ENCODE assay signal across 14 cellular contexts in the genomic region with DNA sequence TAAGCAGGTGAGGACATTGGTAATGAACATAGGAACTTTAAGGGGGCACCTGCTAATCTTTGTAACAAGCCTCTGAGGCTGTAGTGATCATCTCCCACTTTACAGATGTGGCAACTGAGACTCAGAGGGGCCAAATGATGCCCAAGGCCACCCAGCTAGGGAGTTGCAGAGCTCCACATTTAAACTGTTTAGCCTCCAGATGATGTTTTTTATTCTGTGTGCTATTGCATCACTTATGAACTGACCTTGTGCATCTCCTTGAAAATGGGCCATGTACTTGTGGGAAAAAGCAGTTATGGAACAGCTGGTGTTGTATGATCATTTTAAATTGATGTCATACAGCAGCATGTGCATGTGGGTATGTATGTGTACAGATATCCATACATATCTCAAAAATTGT. TPM values are rescaled to one million over a fixed set of nuclear protein-coding genes. Genes with fewer than 3 reads are reported as not detected.
DNase-seq lines count a peak whose midpoint lies in the region; ATAC-seq lines count a peak whose summit lies in the region.
"Had no signal": no experiment of that assay in that cellular context is flagged by ENCODE, and none has a peak within 500 bp of the region (broad histone marks: within the 10 kb centered on the region; RNA-seq: fewer than 3 reads in every experiment).

No MANE protein-coding gene starts in this region.

- H3K4me3 ChIP-seq in subcutaneous abdominal adipose tissue (ENCODE audit: low read depth in 1 of 5, low read length in 5 of 5): no peak overlapping the region
- no peak overlapping the region for H3K4me3 ChIP-seq in aorta (ENCODE audit: low read length in 2 of 2)
- H3K4me3 ChIP-seq: coronary artery, MG63 had no signal

- H3K27ac Mint-ChIP-seq in activated naive CD8-positive, alpha-beta T cell: peak overlapping the region; percentile 82
- no peak overlapping the region for H3K27ac Mint-ChIP-seq in activated naive CD8-positive, alpha-beta T cell treated with anti-CD3 and anti-CD28 coated beads, Interleukin-2, amount 50 U/mL, for 24 hours

- peaks cover 42% of the 10 kb centered on the region for H3K4me1 Mint-ChIP-seq in activated naive CD8-positive, alpha-beta T cell (ENCODE audit: low read depth)
- peaks cover 45% of the 10 kb centered on the region for H3K4me1 Mint-ChIP-seq in activated naive CD8-positive, alpha-beta T cell treated with anti-CD3 and anti-CD28 coated beads, Interleukin-2, amount 50 U/mL, for 24 hours

- no peaks in the 10 kb centered on the region for H3K9me3 Mint-ChIP-seq in activated naive CD8-positive, alpha-beta T cell (ENCODE audit: low read depth)
- no peaks in the 10 kb centered on the region for H3K9me3 Mint-ChIP-seq in activated naive CD8-positive, alpha-beta T cell treated with anti-CD3 and anti-CD28 coated beads, Interleukin-2, amount 50 U/mL, for 24 hours

- H3K4me1 ChIP-seq in subcutaneous abdominal adipose tissue (ENCODE audit: control insufficient read depth in 5 of 5, insufficient read depth in 5 of 5, low read length in 5 of 5) (peaks cover 14 to 39% (median 33%) of the 10 kb centered on the region in 5 donors), aorta (ENCODE audit: control insufficient read depth in 1 of 2, insufficient read depth in 2 of 2, low read length in 2 of 2) (peaks cover 2 to 5% of the 10 kb centered on the region in 2 donors)

- H3K4me3 Mint-ChIP-seq in activated naive CD8-positive, alpha-beta T cell: peak overlapping the region; percentile 61
- H3K4me3 Mint-ChIP-seq in activated naive CD8-positive, alpha-beta T cell treated with anti-CD3 and anti-CD28 coated beads, Interleukin-2, amount 50 U/mL, for 24 hours: no peak overlapping the region

- H3K36me3 ChIP-seq in subcutaneous abdominal adipose tissue (ENCODE audit: control insufficient read depth in 5 of 5, insufficient read depth in 5 of 5, low read length in 5 of 5): peaks cover 0 to 39% (median 24%) of the 10 kb centered on the region in 5 donors
- H3K36me3 ChIP-seq in aorta (ENCODE audit: control insufficient read depth in 1 of 2, insufficient read depth in 2 of 2, low read length in 1 of 2): peaks cover 0 to 2% of the 10 kb centered on the region in 2 donors
- H3K36me3 ChIP-seq: MG63 had no signal

- H3K9me3 ChIP-seq in subcutaneous abdominal adipose tissue (ENCODE audit: control insufficient read depth in 5 of 5, low read length in 5 of 5) (no peaks in the 10 kb centered on the region), aorta (ENCODE audit: control insufficient read depth, low read length) (no peaks in the 10 kb centered on the region)
- H3K9me3 ChIP-seq: MG63 had no signal

- H3K27me3 ChIP-seq in subcutaneous abdominal adipose tissue (ENCODE audit: control insufficient read depth in 5 of 5, insufficient read depth in 4 of 5, low read length in 5 of 5) (no peaks in the 10 kb centered on the region), aorta (ENCODE audit: control insufficient read depth in 1 of 2, insufficient read depth in 2 of 2, low read length in 1 of 2) (no peaks in the 10 kb centered on the region)
- H3K27me3 ChIP-seq: MG63 had no signal

- no peak overlapping the region for H3K9ac ChIP-seq in subcutaneous abdominal adipose tissue (ENCODE audit: low read length in 5 of 5)

- H3K27ac ChIP-seq in subcutaneous abdominal adipose tissue (ENCODE audit: low read depth, low read length) (peak overlapping the region; percentile 37), aorta (ENCODE audit: low read depth in 1 of 2, low read length in 2 of 2) (no peak overlapping the region)

- intact Hi-C loops in aorta (cut with DNase I): no loop called here

- H3K36me3 Mint-ChIP-seq in activated naive CD8-positive, alpha-beta T cell: peaks cover 8% of the 10 kb centered on the region
- peaks cover 36% of the 10 kb centered on the region for H3K36me3 Mint-ChIP-seq in activated naive CD8-positive, alpha-beta T cell treated with anti-CD3 and anti-CD28 coated beads, Interleukin-2, amount 50 U/mL, for 24 hours (ENCODE audit: low read depth)

- ATAC-seq in activated naive CD8-positive, alpha-beta T cell treated with anti-CD3 and anti-CD28 coated beads, Interleukin-2, amount 50 U/mL, for 24 hours: no peak
- ATAC-seq in HG02885 (IDR thresholded peaks at IDR 0.05; ENCODE audit: poor library complexity, unreplicated experiment): no peak
- no peak for ATAC-seq in GM21786 (IDR thresholded peaks at IDR 0.05; ENCODE audit: unreplicated experiment)
- no peak for ATAC-seq in aorta (ENCODE audit: low FRiP score)

- DNase-seq in activated naive CD8-positive, alpha-beta T cell treated with anti-CD3 and anti-CD28 coated beads, Interleukin-2, amount 50 U/mL, for 24 hours: no peak
- DNase-seq in NCI-H1694 treated with DMSO at 0.1 percent for 48 hours (lab: John Stamatoyannopoulos, UW) (peak; percentile 43), fibroblast of gingiva (ENCODE audit: low read depth) (peak; percentile 64), aorta (no peak)
- DNase-seq: activated gamma-delta T cell; AML-193; MG63; midbrain; stimulated activated CD8-positive, alpha-beta memory T cell treated with anti-CD3 and anti-CD28 coated beads, Interleukin-4, amount 100 ng/mL, for 48 hours had no signal

- no peaks in the 10 kb centered on the region for H3K27me3 Mint-ChIP-seq in activated naive CD8-positive, alpha-beta T cell
- H3K27me3 Mint-ChIP-seq in activated naive CD8-positive, alpha-beta T cell treated with anti-CD3 and anti-CD28 coated beads, Interleukin-2, amount 50 U/mL, for 24 hours: no peaks in the 10 kb centered on the region

RNA-seq across cellular contexts. Expression of gene TPCN1, which starts 41.4 kb away (rescaled TPM):
- total RNA-seq in aorta: 100 to 1,000 TPM in 1 of 2 donors, 10 to 100 TPM in 1; 65.9 to 128 TPM
- 100 to 1,000 TPM in 1 of 2 donors, 10 to 100 TPM in 1; 21.4 to 108 TPM for polyA plus RNA-seq in aorta

Comparison
In these comparisons a context has a peak if more than half of its experiments do, and no peak if none do; other contexts are left out.
1. DNase-seq: peak in NCI-H1694 treated with DMSO at 0.1 percent for 48 hours (single experiment) and fibroblast of gingiva (single experiment); none in activated naive CD8-positive, alpha-beta T cell treated with anti-CD3 and anti-CD28 coated beads, Interleukin-2, amount 50 U/mL, for 24 hours (single experiment) and aorta (0 of 2).